ENCODE assay signal across 8 cellular contexts in genomic region chr5:141734501-141735231, GRCh38. TPM values are rescaled to one million over a fixed set of nuclear protein-coding genes. Genes with fewer than 3 reads are reported as not detected.
DNase-seq lines count a peak whose midpoint lies in the region; ATAC-seq and TF ChIP-seq lines count a peak whose summit lies in the region.

No MANE protein-coding gene starts in this region.

- no peak overlapping the region for H3K27ac ChIP-seq in RWPE1

- no peak overlapping the region for H3K27ac Mint-ChIP-seq in effector memory CD8-positive, alpha-beta T cell
- no peak overlapping the region for H3K27ac Mint-ChIP-seq in progenitor cell of endocrine pancreas

- H3K4me3 Mint-ChIP-seq in effector memory CD8-positive, alpha-beta T cell: no peak overlapping the region
- H3K4me3 Mint-ChIP-seq in progenitor cell of endocrine pancreas (ENCODE audit: low read depth): no peak overlapping the region

- CTCF ChIA-PET in RWPE1 (lab: Yijun Ruan, JAX): no interaction called here

- TF ChIP-seq CTCF in RWPE1 (conservative IDR thresholded peaks at IDR 0.05; ENCODE audit: low read depth): no peak
- TF ChIP-seq CTCF in progenitor cell of endocrine pancreas (IDR thresholded peaks at IDR 0.05; ENCODE audit: unreplicated experiment): no peak

- no peaks in the 10 kb centered on the region for H3K9me3 Mint-ChIP-seq in effector memory CD8-positive, alpha-beta T cell
- no peaks in the 10 kb centered on the region for H3K9me3 Mint-ChIP-seq in progenitor cell of endocrine pancreas (ENCODE audit: low read depth)

- H3K36me3 Mint-ChIP-seq in effector memory CD8-positive, alpha-beta T cell (ENCODE audit: insufficient read depth): no peaks in the 10 kb centered on the region
- no peaks in the 10 kb centered on the region for H3K36me3 Mint-ChIP-seq in progenitor cell of endocrine pancreas (ENCODE audit: insufficient read depth)

- POLR2A ChIA-PET in RWPE1 (lab: Yijun Ruan, JAX; ENCODE audit: low non-redundant PET): no interaction called here

- no peaks in the 10 kb centered on the region for H3K4me1 Mint-ChIP-seq in effector memory CD8-positive, alpha-beta T cell (ENCODE audit: low read depth in 2 of 2)
- peaks cover 4% of the 10 kb centered on the region for H3K4me1 Mint-ChIP-seq in progenitor cell of endocrine pancreas (ENCODE audit: low read depth)

- no peak for ATAC-seq in effector memory CD8-positive, alpha-beta T cell (replicated peaks)
- ATAC-seq in GM21447 (IDR thresholded peaks at IDR 0.05; ENCODE audit: unreplicated experiment): no peak

- DNase-seq in COLO829 (ENCODE audit: low spot score): peak; percentile 70
- DNase-seq in HPDE6-E6E7 (ENCODE audit: extremely low spot score): peak; percentile 84
- peak; percentile 89 for DNase-seq in RWPE1 (ENCODE audit: low spot score)
- peak; percentile 7 to 24 (median 10) for DNase-seq in effector memory CD8-positive, alpha-beta T cell
- DNase-seq in progenitor cell of endocrine pancreas (ENCODE audit: low spot score, unreplicated experiment): peak; percentile 67
- no peak for DNase-seq in NCI-H748 (lab: John Stamatoyannopoulos, UW; ENCODE audit: unreplicated experiment)
- DNase-seq in GM19240 (ENCODE audit: insufficient read length, low spot score): no peak

- peaks cover 68 to 84% of the 10 kb centered on the region in 2 donors for H3K27me3 Mint-ChIP-seq in effector memory CD8-positive, alpha-beta T cell
- H3K27me3 Mint-ChIP-seq in progenitor cell of endocrine pancreas: peaks cover 11% of the 10 kb centered on the region

RNA-seq across cellular contexts. Expression of gene ARAP3, which starts 52.6 kb away (rescaled TPM):
- total RNA-seq in progenitor cell of endocrine pancreas: 6.2 and 6.4 TPM in 2 replicates

Comparison
In these comparisons a context has a peak if more than half of its experiments do, and no peak if none do; other contexts are left out.
1. DNase-seq: peak in COLO829 (single experiment), HPDE6-E6E7 (single experiment), RWPE1 (single experiment), effector memory CD8-positive, alpha-beta T cell (3 of 3) and progenitor cell of endocrine pancreas (single experiment); none in NCI-H748 (single experiment) and GM19240 (single experiment).